8 cellular contexts compared by ENCODE assay signal in genomic region chr21:46459024-46459355, GRCh38. TPM values are rescaled to one million over a fixed set of nuclear protein-coding genes. Genes with fewer than 3 reads are reported as not detected.
DNase-seq lines count a peak whose midpoint lies in the region; ATAC-seq and TF ChIP-seq lines count a peak whose summit lies in the region.

No MANE protein-coding gene starts in this region.

- peaks cover 25% of the 10 kb centered on the region for H3K4me1 Mint-ChIP-seq in activated B cell treated with CpG ODN at 0.5 μM for 24 hours

- no peak overlapping the region for H3K27ac Mint-ChIP-seq in activated B cell treated with CpG ODN at 0.5 μM for 24 hours

- H3K4me3 ChIP-seq in HAP-1 (peak overlapping the region; percentile 70), hepatocyte (peak overlapping the region; percentile 93), spleen (peak overlapping the region; percentile 86 to 96 (median 92))

- TF ChIP-seq CTCF in activated B cell treated with CpG ODN at 0.5 μM for 24 hours (IDR thresholded peaks at IDR 0.05): no peak
- no peak for TF ChIP-seq CTCF in hepatocyte (IDR thresholded peaks at IDR 0.05; ENCODE audit: poor library complexity)
- TF ChIP-seq CTCF in spleen (IDR thresholded peaks at IDR 0.05 in 8 of 11, conservative IDR thresholded peaks at IDR 0.05 in 3 of 11): no peak

- TF ChIP-seq POLR2A in spleen (IDR thresholded peaks at IDR 0.05): no peak

- no peaks in the 10 kb centered on the region for H3K27me3 ChIP-seq in HAP-1 (ENCODE audit: low read depth)
- H3K27me3 ChIP-seq in hepatocyte: no peaks in the 10 kb centered on the region
- no peaks in the 10 kb centered on the region for H3K27me3 ChIP-seq in spleen (replicated peaks in 1 of 7)

- H3K9me2 ChIP-seq in hepatocyte (replicated peaks; ENCODE audit: insufficient read depth): no peaks in the 10 kb centered on the region

- peak overlapping the region; percentile 93 for H2AFZ ChIP-seq in hepatocyte

- H3K36me3 ChIP-seq in HAP-1 (replicated peaks) (peaks cover 17% of the 10 kb centered on the region), hepatocyte (replicated peaks; ENCODE audit: insufficient read depth, low read depth) (no peaks in the 10 kb centered on the region), spleen (peaks cover 0 to 25% (median 0%) of the 10 kb centered on the region in 6 donors)

- H3K79me2 ChIP-seq in hepatocyte: peaks cover 73% of the 10 kb centered on the region

- in situ Hi-C loops in HAP-1 (cut with MboI; ENCODE audit: low sequenced_read_pairs): no loop called here

- ATAC-seq in activated B cell treated with CpG ODN at 0.5 μM for 24 hours (ENCODE audit: low read depth) (no peak), GM18909 (IDR thresholded peaks at IDR 0.05; ENCODE audit: poor library complexity, unreplicated experiment) (no peak), GM21529 (IDR thresholded peaks at IDR 0.05; ENCODE audit: unreplicated experiment) (no peak)

- H3K27ac ChIP-seq in hepatocyte: peak overlapping the region; percentile 83
- peak overlapping the region; percentile 68 to 96 (median 94) for H3K27ac ChIP-seq in spleen

- H3K9me3 ChIP-seq in HAP-1 (no peaks in the 10 kb centered on the region), hepatocyte (ENCODE audit: low read depth) (no peaks in the 10 kb centered on the region), spleen (no peaks in the 10 kb centered on the region)

- H3K4me1 ChIP-seq in HAP-1 (peaks cover 16% of the 10 kb centered on the region), hepatocyte (ENCODE audit: insufficient read depth) (peaks cover 9% of the 10 kb centered on the region), spleen (peaks cover 11 to 78% (median 47%) of the 10 kb centered on the region in 6 donors)

- POLR2A ChIA-PET in activated B cell treated with CpG ODN at 0.5 μM for 24 hours (lab: Charles Lee): interaction anchor here (1.1 to 1.4 kb wide), 2 partner anchors 44 to 177 kb away, joined by 4 to 9 read pairs; partner anchors contain the start of gene PRMT2

- CTCF ChIA-PET in activated B cell treated with CpG ODN at 0.5 μM for 24 hours (lab: Charles Lee): no interaction called here

- H4K20me1 ChIP-seq in hepatocyte (ENCODE audit: insufficient read depth, poor library complexity, severe bottlenecking): no peaks in the 10 kb centered on the region

- peak overlapping the region; percentile 85 for H3K4me3 Mint-ChIP-seq in activated B cell treated with CpG ODN at 0.5 μM for 24 hours

- whole genome bisulfite sequencing in hepatocyte (ENCODE audit: low lambda C conversion rate, missing lambda C conversion rate): 2% methylated on average over 17 of the region's 36 CpGs
- 0 to 1% (median 0%) methylated on average over 15 to 36 of the region's 36 CpGs; no CpG with 5 or more reads in 1 of the 5 donors for WGBS in spleen, 5 donors

- peaks cover 16% of the 10 kb centered on the region for H3K36me3 Mint-ChIP-seq in activated B cell treated with CpG ODN at 0.5 μM for 24 hours (ENCODE audit: low read depth)

- H3K9me3 Mint-ChIP-seq in activated B cell treated with CpG ODN at 0.5 μM for 24 hours: no peaks in the 10 kb centered on the region

- H3K27me3 Mint-ChIP-seq in activated B cell treated with CpG ODN at 0.5 μM for 24 hours: no peaks in the 10 kb centered on the region

- DNase-seq in HAP-1 (ENCODE audit: low spot score in 2 of 2) (no peak), activated B cell treated with CpG ODN at 0.5 μM for 24 hours (no peak), hepatocyte (ENCODE audit: low spot score) (no peak), spleen (no peak), hypothalamus (lab: John Stamatoyannopoulos, UW) (no peak)
- no peak for DNase-seq in activated effector memory CD4-positive, alpha-beta T cell treated with anti-CD3 and anti-CD28 coated beads, Interleukin-2, amount 50 U/mL, for 16 hours

- peak overlapping the region; percentile 98 for H3K4me2 ChIP-seq in hepatocyte

- intact Hi-C loops in activated B cell treated with CpG ODN at 0.5 μM for 24 hours (cut with micrococcal nuclease) (loop anchor here (2.0 to 10.0 kb wide), 3 partner anchors 46 to 897 kb away; partner anchors contain the start of gene LSS), spleen (cut with DNase I; ENCODE audit: low total_unique reads) (loop anchor here (5.0 kb wide), 1 partner anchor 137 kb away; the partner anchor contains the start of genes C21orf58 and PCNT)

RNA-seq across cellular contexts. Expression of gene DIP2A, which starts 0.3 kb away (rescaled TPM):
- 28.2 and 32.1 TPM in 2 replicates for total RNA-seq in activated B cell treated with CpG ODN at 0.5 μM for 24 hours
- total RNA-seq in hepatocyte: 22.7 and 24.6 TPM in 2 replicates
- polyA plus RNA-seq in hepatocyte: 16.7 and 19.8 TPM in 2 replicates
- total RNA-seq in spleen: 10 to 100 TPM; 50.1 to 96.7 (median 68.6) TPM
- 10 to 100 TPM; 14.7 to 22.2 (median 22.1) TPM for polyA plus RNA-seq in spleen
